Comparison of ENCODE assay signal across 1 cellular context in the genomic region with DNA sequence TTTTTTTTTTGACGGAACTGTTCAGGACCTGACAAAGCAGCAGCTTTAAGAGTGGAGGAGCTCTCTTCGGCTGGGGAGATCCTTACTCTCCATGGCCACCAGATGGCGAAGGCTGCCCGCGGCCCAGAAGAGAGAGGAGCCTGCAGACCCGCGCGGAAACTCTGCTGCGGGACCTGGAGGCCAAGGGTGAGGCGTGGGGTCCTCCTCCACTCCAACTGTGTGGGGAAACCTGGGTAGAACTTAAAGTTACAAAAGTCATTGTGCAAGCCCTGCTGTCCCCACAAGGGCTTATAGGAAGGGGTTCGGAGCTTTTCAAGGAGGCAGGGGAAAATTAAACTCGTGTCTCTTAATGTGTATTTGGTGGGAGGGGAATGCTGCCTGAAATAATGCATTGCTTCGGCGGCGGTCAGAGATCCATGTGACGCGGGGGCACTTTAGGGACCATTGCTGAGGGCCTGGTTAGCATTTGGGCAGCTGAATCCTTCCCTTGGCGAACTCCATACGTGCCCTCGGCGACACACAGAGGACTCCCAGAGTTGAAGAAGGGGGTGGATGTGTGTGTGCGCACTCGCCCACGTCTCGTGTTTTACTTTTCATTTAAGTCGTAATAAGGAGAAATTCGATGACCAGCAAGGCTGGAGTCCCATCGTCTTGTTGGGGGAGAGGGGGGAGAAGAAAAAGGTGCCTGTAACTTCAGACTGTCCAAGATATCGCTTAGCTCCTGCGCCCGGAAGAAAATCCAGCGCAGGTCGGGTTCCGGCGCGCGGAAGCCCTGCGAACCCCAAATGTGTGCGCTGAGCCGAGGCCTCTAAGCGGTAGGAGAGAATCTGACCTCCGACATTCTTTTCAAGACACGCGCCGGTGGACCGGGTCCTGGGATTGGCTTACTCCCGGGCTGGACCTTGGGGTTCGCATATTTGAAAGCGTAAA.
TF ChIP-seq lines count a peak whose summit lies in the region.

No MANE protein-coding gene starts in this region.

TF ChIP-seq in neural cell, 6 proteins besides CTCF, POLR2A, EP300 and RAD21 (continued from another document):
- no peak for TF ChIP-seq REST (IDR thresholded peaks at IDR 0.05; ENCODE audit: borderline replicate concordance)
